Comparison of ENCODE assay signal across 1 cellular context in genomic region chr10:63133787-63134557, GRCh38.
TF ChIP-seq lines count a peak whose summit lies in the region.

No MANE protein-coding gene starts in this region.

TF ChIP-seq in K562, 482 proteins besides CTCF, POLR2A, EP300 and RAD21 (continued from another document and continues in another):
- TF ChIP-seq ZBTB40 (IDR thresholded peaks at IDR 0.05) (no peak), ZBTB40 (CRISPR knock-in tag; IDR thresholded peaks at IDR 0.05) (no peak), RBM15 (IDR thresholded peaks at IDR 0.05; ENCODE audit: insufficient read depth, low read length) (no peak), SMARCE1 (IDR thresholded peaks at IDR 0.05) (0 out of 2 replicates have a peak, but pooled peaks have one; percentile 66), ZNF354B (CRISPR knock-in tag; IDR thresholded peaks at IDR 0.05) (no peak), HNRNPK (IDR thresholded peaks at IDR 0.05; ENCODE audit: low read depth, low read length, poor library complexity, severe bottlenecking) (peak; percentile 37), RBFOX2 (IDR thresholded peaks at IDR 0.05; ENCODE audit: low read depth, low read length) (no peak), FUS (optimal IDR thresholded peaks at IDR 0.05; ENCODE audit: low read depth, low read length) (no peak), SMAD1 (IDR thresholded peaks at IDR 0.05; ENCODE audit: low read depth, low read length, partially characterized antibody) (peak; percentile 9), ZNF584 (CRISPR knock-in tag; IDR thresholded peaks at IDR 0.05; ENCODE audit: low read depth) (no peak), RBM14 (IDR thresholded peaks at IDR 0.05; ENCODE audit: borderline replicate concordance, insufficient read depth, low read depth, low read length) (no peak), TAF1 (IDR thresholded peaks at IDR 0.05; ENCODE audit: control insufficient read depth, extremely low read depth, insufficient read depth, low read length, severe bottlenecking) (no peak), TEAD1 (CRISPR knock-in tag; IDR thresholded peaks at IDR 0.05) (no peak), SPI1 (IDR thresholded peaks at IDR 0.05; ENCODE audit: borderline replicate concordance, low read depth, low read length) (peak; percentile 69; the same call in 1 of the 2 replicates), NCOA2 (IDR thresholded peaks at IDR 0.05; ENCODE audit: partially characterized antibody in 2 of 2) (no peak), ELF4 (CRISPR knock-in tag; IDR thresholded peaks at IDR 0.05) (no peak), SIN3A (IDR thresholded peaks at IDR 0.05; ENCODE audit: borderline replicate concordance in 2 of 2, control insufficient read depth in 1 of 2, low read depth in 2 of 2, low read length in 2 of 2) (no peak), ARID1B (IDR thresholded peaks at IDR 0.05) (0 out of 2 replicates have a peak, but pooled peaks have one; percentile 6), TARDBP (IDR thresholded peaks at IDR 0.05) (no peak), ZEB2 (IDR thresholded peaks at IDR 0.05) (peak; percentile 6; the same call in 1 of the 2 replicates), DEAF1 (CRISPR knock-in tag; IDR thresholded peaks at IDR 0.05) (no peak), PTRF (tag; IDR thresholded peaks at IDR 0.05) (no peak), ZBTB9 (CRISPR knock-in tag; IDR thresholded peaks at IDR 0.05) (no peak), YY1 (IDR thresholded peaks at IDR 0.05; ENCODE audit: borderline replicate concordance in 1 of 3, control insufficient read depth in 1 of 3, extremely low read depth in 1 of 3, insufficient read depth in 3 of 3, insufficient read length in 1 of 3, insufficient replicate concordance in 2 of 3, low read depth in 1 of 3, low read length in 2 of 3) (no peak), RBM17 (IDR thresholded peaks at IDR 0.05; ENCODE audit: borderline replicate concordance, low read depth, low read length) (no peak), MEIS2 (IDR thresholded peaks at IDR 0.05; ENCODE audit: partially characterized antibody) (no peak), ATF4 (CRISPR knock-in tag; IDR thresholded peaks at IDR 0.05) (no peak), ETV6 (IDR thresholded peaks at IDR 0.05; ENCODE audit: borderline replicate concordance in 1 of 2, low read depth in 2 of 2, low read length in 1 of 2) (no peak), ETV6 (CRISPR knock-in tag; IDR thresholded peaks at IDR 0.05; ENCODE audit: borderline replicate concordance) (no peak), ATF6 (CRISPR knock-in tag; IDR thresholded peaks at IDR 0.05) (no peak), FOXM1 (IDR thresholded peaks at IDR 0.05; ENCODE audit: low read depth) (no peak), FOXM1 (CRISPR knock-in tag; IDR thresholded peaks at IDR 0.05; ENCODE audit: low read depth) (no peak), PRDM10 (IDR thresholded peaks at IDR 0.05; ENCODE audit: partially characterized antibody) (peak; percentile 13), ZNF766 (CRISPR knock-in tag; conservative IDR thresholded peaks at IDR 0.05) (no peak), NFYB (IDR thresholded peaks at IDR 0.05; ENCODE audit: extremely low read depth, insufficient read length) (no peak), PHF8 (IDR thresholded peaks at IDR 0.05; ENCODE audit: borderline replicate concordance, low read length) (no peak), ZNF121 (CRISPR knock-in tag; conservative IDR thresholded peaks at IDR 0.05) (no peak)
